In genomic region chr4:24209891-24210290, GRCh38 we compare ENCODE assay signal across 20 cellular contexts.
DNase-seq lines count a peak whose midpoint lies in the region; ATAC-seq, FAIRE-seq and TF ChIP-seq lines count a peak whose summit lies in the region.
"Had no signal": no experiment of that assay in that cellular context is flagged by ENCODE, and none has a peak within 500 bp of the region (broad histone marks: within the 10 kb centered on the region; RNA-seq: fewer than 3 reads in every experiment).

No MANE protein-coding gene starts in this region.

- FAIRE-seq in HepG2 (lab: Jason Lieb, UNC): no peak
- FAIRE-seq: G401.6, GM12878, H54 had no signal

- no peaks in the 10 kb centered on the region for H3K36me3 ChIP-seq in liver (ENCODE audit: control insufficient read depth in 4 of 4, insufficient read depth in 3 of 4, low read depth in 1 of 4, low read length in 3 of 4)
- H3K36me3 ChIP-seq in HepG2 (replicated peaks in 1 of 2; ENCODE audit: control insufficient read depth in 1 of 2, insufficient read depth in 2 of 2, low read length in 2 of 2): no peaks in the 10 kb centered on the region
- H3K36me3 ChIP-seq in right lobe of liver: no peaks in the 10 kb centered on the region
- H3K36me3 ChIP-seq in upper lobe of right lung: no peaks in the 10 kb centered on the region
- no peaks in the 10 kb centered on the region for H3K36me3 ChIP-seq in SJCRH30
- H3K36me3 ChIP-seq: Peyer's patch had no signal

- H3K9me3 ChIP-seq in liver (ENCODE audit: control insufficient read depth in 4 of 4, low read length in 3 of 4): no peaks in the 10 kb centered on the region
- no peaks in the 10 kb centered on the region for H3K9me3 ChIP-seq in HepG2 (ENCODE audit: low read length)
- no peaks in the 10 kb centered on the region for H3K9me3 ChIP-seq in right lobe of liver
- no peaks in the 10 kb centered on the region for H3K9me3 ChIP-seq in upper lobe of right lung
- H3K9me3 ChIP-seq in SJCRH30 (replicated peaks): no peaks in the 10 kb centered on the region
- H3K9me3 ChIP-seq: Peyer's patch had no signal

- no peak for TF ChIP-seq POLR2A in HepG2 (IDR thresholded peaks at IDR 0.05; ENCODE audit: insufficient read depth in 1 of 2, low read depth in 2 of 2, low read length in 2 of 2)
- TF ChIP-seq POLR2A in right lobe of liver (IDR thresholded peaks at IDR 0.05): no peak

- H3K4me3 ChIP-seq in liver (ENCODE audit: low read depth in 1 of 3, low read length in 3 of 3) (no peak overlapping the region), HepG2 (replicated peaks in 1 of 3; ENCODE audit: insufficient read depth in 1 of 3, low read depth in 2 of 3, low read length in 3 of 3) (no peak overlapping the region), right lobe of liver (no peak overlapping the region), upper lobe of right lung (no peak overlapping the region), SJCRH30 (no peak overlapping the region)
- H3K4me3 ChIP-seq: GM12878, Peyer's patch had no signal

- in situ Hi-C loops in HepG2 (cut with HindIII; ENCODE audit: extremely low pct_ligation_motif_present, low pct_unique_long_range_greater_than_20kb): no loop called here

- H3K4me1 ChIP-seq in liver (ENCODE audit: control insufficient read depth in 4 of 4, insufficient read depth in 4 of 4, low read length in 3 of 4): peaks cover 1 to 22% (median 11%) of the 10 kb centered on the region in 4 donors
- H3K4me1 ChIP-seq in HepG2 (ENCODE audit: insufficient read depth, low read length): no peaks in the 10 kb centered on the region
- H3K4me1 ChIP-seq in right lobe of liver: peaks cover 0 to 27% (median 13%) of the 10 kb centered on the region in 4 donors
- no peaks in the 10 kb centered on the region for H3K4me1 ChIP-seq in upper lobe of right lung
- H3K4me1 ChIP-seq in SJCRH30: no peaks in the 10 kb centered on the region
- H3K4me1 ChIP-seq: Peyer's patch had no signal

- POLR2A ChIA-PET in HepG2 (lab: Yijun Ruan, JAX): no interaction called here

- no peaks in the 10 kb centered on the region for H4K20me1 ChIP-seq in HepG2 (ENCODE audit: insufficient read depth, low read length)

- TF ChIP-seq RAD21 in liver (IDR thresholded peaks at IDR 0.05) (no peak), HepG2 (CRISPR knock-in tag; IDR thresholded peaks at IDR 0.05) (no peak)

- H3K79me2 ChIP-seq in HepG2 (ENCODE audit: insufficient read depth, low read length): no peaks in the 10 kb centered on the region

- TF ChIP-seq CTCF in liver (IDR thresholded peaks at IDR 0.05; ENCODE audit: low read depth, low read length, missing input control) (no peak), HepG2 (CRISPR knock-in tag; IDR thresholded peaks at IDR 0.05) (no peak), right lobe of liver (IDR thresholded peaks at IDR 0.05) (no peak), upper lobe of right lung (IDR thresholded peaks at IDR 0.05) (no peak)

- no TSS peak for BruUV-seq in HepG2 (replicated peaks; lab: Mats Ljungman, UMichigan)

- peak overlapping the region; percentile 65 to 93 for H3K27ac ChIP-seq in liver (ENCODE audit: low read depth in 1 of 2, low read length in 2 of 2)
- no peak overlapping the region for H3K27ac ChIP-seq in HepG2 (ENCODE audit: extremely low read length, insufficient read depth, low read length)
- peak overlapping the region; percentile 74 for H3K27ac ChIP-seq in epithelial cell of prostate
- peak overlapping the region; percentile 49 to 85 (median 76) for H3K27ac ChIP-seq in right lobe of liver
- peak overlapping the region; percentile 67 for H3K27ac ChIP-seq in upper lobe of right lung
- no peak overlapping the region for H3K27ac ChIP-seq in SJCRH30
- H3K27ac ChIP-seq: Peyer's patch had no signal

- CTCF ChIA-PET in HepG2 (lab: Yijun Ruan, JAX; ENCODE audit: low intra/inter-chr PET ratio, low total read pairs): no interaction called here

- TF ChIP-seq EP300 in HepG2 (IDR thresholded peaks at IDR 0.05; ENCODE audit: low read depth in 2 of 2, low read length in 2 of 2) (no peak), HepG2 (CRISPR knock-in tag; IDR thresholded peaks at IDR 0.05; ENCODE audit: borderline replicate concordance) (no peak)

- H3K27me3 ChIP-seq in liver (ENCODE audit: control insufficient read depth in 4 of 4, insufficient read depth in 4 of 4, low read length in 3 of 4) (no peaks in the 10 kb centered on the region), HepG2 (ENCODE audit: control insufficient read depth in 1 of 2, insufficient read depth in 2 of 2, low read length in 2 of 2) (no peaks in the 10 kb centered on the region), right lobe of liver (no peaks in the 10 kb centered on the region), upper lobe of right lung (no peaks in the 10 kb centered on the region), SJCRH30 (no peaks in the 10 kb centered on the region)
- H3K27me3 ChIP-seq: Peyer's patch had no signal

- no peak for ATAC-seq in HepG2
- peak; percentile 16 to 34 (median 27) for ATAC-seq in right lobe of liver
- no peak for ATAC-seq in upper lobe of right lung
- no peak for ATAC-seq in HG02763 (IDR thresholded peaks at IDR 0.05; ENCODE audit: unreplicated experiment)
- ATAC-seq: GM12878 had no signal

- intact Hi-C loops in HepG2 (cut with micrococcal nuclease; ENCODE audit: unreplicated experiment) (no loop called here), right lobe of liver (cut with DNase I) (loop anchor here (10.0 kb wide), 1 partner anchor 65 kb away; no protein-coding TSS in a partner anchor), upper lobe of right lung (cut with DNase I) (no loop called here)

- WGBS in liver: 17% methylated on average over 1 of the region's 1 CpG
- WGBS in HepG2 (ENCODE audit: low lambda C conversion rate): 0% methylated on average over 1 of the region's 1 CpG
- 8% methylated on average over 1 of the region's 1 CpG for WGBS in right lobe of liver (ENCODE audit: insufficient coverage, low coverage, low lambda C conversion rate, missing lambda C conversion rate)

- H2AFZ ChIP-seq in HepG2 (ENCODE audit: low read length): no peak overlapping the region

- no peak for DNase-seq in HepG2 (ENCODE audit: low spot score)
- DNase-seq in epithelial cell of prostate (ENCODE audit: low read depth, low spot score): no peak
- DNase-seq in right lobe of liver: no peak
- no peak for DNase-seq in upper lobe of right lung
- DNase-seq in activated naive CD4-positive, alpha-beta T cell (lab: John Stamatoyannopoulos, UW): no peak
- DNase-seq in SJCRH30: no peak
- DNase-seq: C1 segment of cervical spinal cord, DMS79 treated with DMSO at 0.1 percent for 48 hours, Karpas-422, MM.1S, NCI-H1092 treated with DMSO at 0.1 percent for 48 hours, NCI-H1694, NCI-H2227 treated with DMSO at 0.1 percent for 48 hours, NCI-H524 had no signal

- H3K4me2 ChIP-seq in HepG2 (ENCODE audit: low read depth, low read length): no peak overlapping the region

- H3K9ac ChIP-seq in liver (ENCODE audit: low read depth in 1 of 2, low read length in 2 of 2): peak overlapping the region in 1 of 2 donors; percentile 69
- H3K9ac ChIP-seq in HepG2 (ENCODE audit: insufficient read depth, low read depth, low read length): no peak overlapping the region

TF ChIP-seq in liver, 16 proteins besides CTCF, POLR2A, EP300 and RAD21 (continues in another document):
- no peak for TF ChIP-seq REST (IDR thresholded peaks at IDR 0.05)

TF ChIP-seq in HepG2, 621 proteins besides CTCF, POLR2A, EP300 and RAD21:
- no peak for TF ChIP-seq ZNF263 (CRISPR knock-in tag; IDR thresholded peaks at IDR 0.05)
- TF ChIP-seq RARG (CRISPR knock-in tag; IDR thresholded peaks at IDR 0.05; ENCODE audit: low read depth): no peak
- no peak for TF ChIP-seq ZNF12 (CRISPR knock-in tag; IDR thresholded peaks at IDR 0.05)
- no peak for TF ChIP-seq CERS6 (CRISPR knock-in tag; IDR thresholded peaks at IDR 0.05)
- TF ChIP-seq NR2F2 (IDR thresholded peaks at IDR 0.05; ENCODE audit: borderline replicate concordance, low read depth): no peak
- no peak for TF ChIP-seq ZNF784 (CRISPR knock-in tag; IDR thresholded peaks at IDR 0.05; ENCODE audit: borderline replicate concordance)
- TF ChIP-seq IKZF5 (CRISPR knock-in tag; IDR thresholded peaks at IDR 0.05): no peak
TF ChIP-seq in HepG2: peak in this region for 0.

Comparison
In these comparisons a context has a peak if more than half of its experiments do, and no peak if none do; other contexts are left out.
1. H3K27ac ChIP-seq: peak in liver (2 of 2), epithelial cell of prostate (single experiment), right lobe of liver (3 of 3) and upper lobe of right lung (single experiment); none in HepG2 (single experiment) and SJCRH30 (single experiment).
2. ATAC-seq: peak in right lobe of liver (4 of 4); none in HepG2 (single experiment), upper lobe of right lung (single experiment) and HG02763 (single experiment).
3. intact Hi-C loops: an anchor here in right lobe of liver (10.0 kb wide); none called in HepG2 and upper lobe of right lung.